Comparison of ENCODE assay signal across 1 cellular context in genomic region chr19:10086032-10086903, GRCh38.
A peak's percentile ranks its signal among the peaks of the same experiment; 100 is the strongest.
TF ChIP-seq lines count a peak whose summit lies in the region.

SHFL (plus strand) TSS chr19:10086317; CDS start chr19:10086428, 111 bp downstream.

TF ChIP-seq in GM12878, 131 proteins besides CTCF, POLR2A, EP300 and RAD21 (continued from another document and continues in another):
- TF ChIP-seq, protein P1, sequence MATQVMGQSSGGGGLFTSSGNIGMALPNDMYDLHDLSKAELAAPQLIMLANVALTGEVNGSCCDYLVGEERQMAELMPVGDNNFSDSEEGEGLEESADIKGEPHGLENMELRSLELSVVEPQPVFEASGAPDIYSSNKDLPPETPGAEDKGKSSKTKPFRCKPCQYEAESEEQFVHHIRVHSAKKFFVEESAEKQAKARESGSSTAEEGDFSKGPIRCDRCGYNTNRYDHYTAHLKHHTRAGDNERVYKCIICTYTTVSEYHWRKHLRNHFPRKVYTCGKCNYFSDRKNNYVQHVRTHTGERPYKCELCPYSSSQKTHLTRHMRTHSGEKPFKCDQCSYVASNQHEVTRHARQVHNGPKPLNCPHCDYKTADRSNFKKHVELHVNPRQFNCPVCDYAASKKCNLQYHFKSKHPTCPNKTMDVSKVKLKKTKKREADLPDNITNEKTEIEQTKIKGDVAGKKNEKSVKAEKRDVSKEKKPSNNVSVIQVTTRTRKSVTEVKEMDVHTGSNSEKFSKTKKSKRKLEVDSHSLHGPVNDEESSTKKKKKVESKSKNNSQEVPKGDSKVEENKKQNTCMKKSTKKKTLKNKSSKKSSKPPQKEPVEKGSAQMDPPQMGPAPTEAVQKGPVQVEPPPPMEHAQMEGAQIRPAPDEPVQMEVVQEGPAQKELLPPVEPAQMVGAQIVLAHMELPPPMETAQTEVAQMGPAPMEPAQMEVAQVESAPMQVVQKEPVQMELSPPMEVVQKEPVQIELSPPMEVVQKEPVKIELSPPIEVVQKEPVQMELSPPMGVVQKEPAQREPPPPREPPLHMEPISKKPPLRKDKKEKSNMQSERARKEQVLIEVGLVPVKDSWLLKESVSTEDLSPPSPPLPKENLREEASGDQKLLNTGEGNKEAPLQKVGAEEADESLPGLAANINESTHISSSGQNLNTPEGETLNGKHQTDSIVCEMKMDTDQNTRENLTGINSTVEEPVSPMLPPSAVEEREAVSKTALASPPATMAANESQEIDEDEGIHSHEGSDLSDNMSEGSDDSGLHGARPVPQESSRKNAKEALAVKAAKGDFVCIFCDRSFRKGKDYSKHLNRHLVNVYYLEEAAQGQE (IDR thresholded peaks at IDR 0.05; ENCODE audit: low read depth, low read length), result no peak
- TF ChIP-seq MYB (IDR thresholded peaks at IDR 0.05; ENCODE audit: borderline replicate concordance, low read depth, low read length) (no peak; the same call in 1 of the 2 replicates), WRNIP1 (IDR thresholded peaks at IDR 0.05; ENCODE audit: borderline replicate concordance, low read depth, low read length) (no peak), ZNF217 (IDR thresholded peaks at IDR 0.05) (0 out of 2 replicates have a peak, but pooled peaks have one; percentile 18), NFYA (IDR thresholded peaks at IDR 0.05; ENCODE audit: borderline replicate concordance, low read depth, low read length) (no peak), MEF2B (IDR thresholded peaks at IDR 0.05; ENCODE audit: partially characterized antibody, poor library complexity, severe bottlenecking) (no peak), BCL3 (IDR thresholded peaks at IDR 0.05; ENCODE audit: borderline replicate concordance, insufficient read depth, low read depth, low read length, poor library complexity, severe bottlenecking) (no peak), RB1 (IDR thresholded peaks at IDR 0.05; ENCODE audit: borderline replicate concordance) (0 out of 2 replicates have a peak, but pooled peaks have one; percentile 47), PBX3 (IDR thresholded peaks at IDR 0.05; ENCODE audit: insufficient replicate concordance, low read depth, low read length) (no peak), JUNB (IDR thresholded peaks at IDR 0.05) (no peak), CBFB (IDR thresholded peaks at IDR 0.05; ENCODE audit: low read depth) (no peak), ZBTB33 (IDR thresholded peaks at IDR 0.05) (no peak), PAX5 (IDR thresholded peaks at IDR 0.05; ENCODE audit: borderline replicate concordance, low read depth, low read length) (no peak), FOXM1 (IDR thresholded peaks at IDR 0.05; ENCODE audit: low read depth, low read length) (no peak), SMARCA5 (IDR thresholded peaks at IDR 0.05) (peak; percentile 50; the same call in 1 of the 2 replicates), CBX5 (IDR thresholded peaks at IDR 0.05; ENCODE audit: low read depth) (no peak), POLR2AphosphoS5 (IDR thresholded peaks at IDR 0.05; ENCODE audit: low read length) (no peak), NR2C2 (IDR thresholded peaks at IDR 0.05; ENCODE audit: borderline replicate concordance, control insufficient read depth, insufficient read length, low read depth) (peak; percentile 74), GATAD2B (conservative IDR thresholded peaks at IDR 0.05; ENCODE audit: low read depth) (peak; percentile 83), NRF1 (conservative IDR thresholded peaks at IDR 0.05; ENCODE audit: low read depth, low read length) (0 out of 2 replicates have a peak, but pooled peaks have one; percentile 19), ATF3 (IDR thresholded peaks at IDR 0.05; ENCODE audit: borderline replicate concordance, extremely low read depth, low read depth, low read length) (no peak), SUZ12 (IDR thresholded peaks at IDR 0.05; ENCODE audit: unreplicated experiment) (no peak), TCF12 (IDR thresholded peaks at IDR 0.05; ENCODE audit: low read depth, low read length) (0 out of 2 replicates have a peak, but pooled peaks have one; percentile 24), FOXK2 (IDR thresholded peaks at IDR 0.05) (no peak), EGR1 (IDR thresholded peaks at IDR 0.05; ENCODE audit: borderline replicate concordance in 1 of 2, low read depth in 2 of 2, low read length in 2 of 2) (no peak; a peak in 1 of 3 replicates), HDGF (IDR thresholded peaks at IDR 0.05) (no peak), TAF1 (IDR thresholded peaks at IDR 0.05; ENCODE audit: borderline replicate concordance, low read depth, low read length) (no peak), CEBPZ (IDR thresholded peaks at IDR 0.05; ENCODE audit: low read depth, low read length) (no peak), SREBF1 (IDR thresholded peaks at IDR 0.05; ENCODE audit: low read length) (no peak), CHD4 (IDR thresholded peaks at IDR 0.05) (no peak), CHD1 (IDR thresholded peaks at IDR 0.05; ENCODE audit: low read depth, low read length) (0 out of 2 replicates have a peak, but pooled peaks have one; percentile 55), LARP7 (IDR thresholded peaks at IDR 0.05) (peak; percentile 77), SRF (IDR thresholded peaks at IDR 0.05; ENCODE audit: low read depth in 2 of 2, low read length in 2 of 2) (0 out of 4 replicates have a peak, but pooled peaks of 1 of the 2 experiments have one; percentile 15), EED (IDR thresholded peaks at IDR 0.05; ENCODE audit: low read depth) (no peak), PAX8 (IDR thresholded peaks at IDR 0.05) (no peak), MAX (IDR thresholded peaks at IDR 0.05; ENCODE audit: low read depth, low read length) (peak; percentile 51), HDAC6 (IDR thresholded peaks at IDR 0.05; ENCODE audit: unreplicated experiment) (no peak), RBBP5 (conservative IDR thresholded peaks at IDR 0.05) (no peak), TARDBP (IDR thresholded peaks at IDR 0.05; ENCODE audit: borderline replicate concordance) (no peak), HDAC2 (IDR thresholded peaks at IDR 0.05) (no peak), CEBPB (IDR thresholded peaks at IDR 0.05; ENCODE audit: borderline replicate concordance in 1 of 2, low read depth in 2 of 2, low read length in 2 of 2) (no peak), RCOR1 (conservative IDR thresholded peaks at IDR 0.05; ENCODE audit: low read depth, low read length) (0 out of 2 replicates have a peak, but pooled peaks have one; percentile 38), SMAD5 (IDR thresholded peaks at IDR 0.05; ENCODE audit: low read depth) (no peak), BACH1 (IDR thresholded peaks at IDR 0.05; ENCODE audit: borderline replicate concordance) (peak; percentile 38)
- TF ChIP-seq, protein P2, sequence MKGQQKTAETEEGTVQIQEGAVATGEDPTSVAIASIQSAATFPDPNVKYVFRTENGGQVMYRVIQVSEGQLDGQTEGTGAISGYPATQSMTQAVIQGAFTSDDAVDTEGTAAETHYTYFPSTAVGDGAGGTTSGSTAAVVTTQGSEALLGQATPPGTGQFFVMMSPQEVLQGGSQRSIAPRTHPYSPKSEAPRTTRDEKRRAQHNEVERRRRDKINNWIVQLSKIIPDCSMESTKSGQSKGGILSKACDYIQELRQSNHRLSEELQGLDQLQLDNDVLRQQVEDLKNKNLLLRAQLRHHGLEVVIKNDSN (IDR thresholded peaks at IDR 0.05; ENCODE audit: borderline replicate concordance, extremely low read length, insufficient read depth, low read depth, low read length), result peak; percentile 65
- TF ChIP-seq, protein P3, sequence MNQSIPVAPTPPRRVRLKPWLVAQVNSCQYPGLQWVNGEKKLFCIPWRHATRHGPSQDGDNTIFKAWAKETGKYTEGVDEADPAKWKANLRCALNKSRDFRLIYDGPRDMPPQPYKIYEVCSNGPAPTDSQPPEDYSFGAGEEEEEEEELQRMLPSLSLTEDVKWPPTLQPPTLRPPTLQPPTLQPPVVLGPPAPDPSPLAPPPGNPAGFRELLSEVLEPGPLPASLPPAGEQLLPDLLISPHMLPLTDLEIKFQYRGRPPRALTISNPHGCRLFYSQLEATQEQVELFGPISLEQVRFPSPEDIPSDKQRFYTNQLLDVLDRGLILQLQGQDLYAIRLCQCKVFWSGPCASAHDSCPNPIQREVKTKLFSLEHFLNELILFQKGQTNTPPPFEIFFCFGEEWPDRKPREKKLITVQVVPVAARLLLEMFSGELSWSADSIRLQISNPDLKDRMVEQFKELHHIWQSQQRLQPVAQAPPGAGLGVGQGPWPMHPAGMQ (IDR thresholded peaks at IDR 0.05; ENCODE audit: borderline replicate concordance), result no peak
- TF ChIP-seq, protein P4, sequence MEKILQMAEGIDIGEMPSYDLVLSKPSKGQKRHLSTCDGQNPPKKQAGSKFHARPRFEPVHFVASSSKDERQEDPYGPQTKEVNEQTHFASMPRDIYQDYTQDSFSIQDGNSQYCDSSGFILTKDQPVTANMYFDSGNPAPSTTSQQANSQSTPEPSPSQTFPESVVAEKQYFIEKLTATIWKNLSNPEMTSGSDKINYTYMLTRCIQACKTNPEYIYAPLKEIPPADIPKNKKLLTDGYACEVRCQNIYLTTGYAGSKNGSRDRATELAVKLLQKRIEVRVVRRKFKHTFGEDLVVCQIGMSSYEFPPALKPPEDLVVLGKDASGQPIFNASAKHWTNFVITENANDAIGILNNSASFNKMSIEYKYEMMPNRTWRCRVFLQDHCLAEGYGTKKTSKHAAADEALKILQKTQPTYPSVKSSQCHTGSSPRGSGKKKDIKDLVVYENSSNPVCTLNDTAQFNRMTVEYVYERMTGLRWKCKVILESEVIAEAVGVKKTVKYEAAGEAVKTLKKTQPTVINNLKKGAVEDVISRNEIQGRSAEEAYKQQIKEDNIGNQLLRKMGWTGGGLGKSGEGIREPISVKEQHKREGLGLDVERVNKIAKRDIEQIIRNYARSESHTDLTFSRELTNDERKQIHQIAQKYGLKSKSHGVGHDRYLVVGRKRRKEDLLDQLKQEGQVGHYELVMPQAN (conservative IDR thresholded peaks at IDR 0.05), result peak; percentile 39; the same call in 1 of the 2 replicates
